ENCODE assay signal across 8 cellular contexts in genomic region chr3:194686816-194687637, GRCh38. TPM values are rescaled to one million over a fixed set of nuclear protein-coding genes. Genes with fewer than 3 reads are reported as not detected.
DNase-seq lines count a peak whose midpoint lies in the region; ATAC-seq and TF ChIP-seq lines count a peak whose summit lies in the region.

No MANE protein-coding gene starts in this region.

- H3K27ac Mint-ChIP-seq in activated T-cell treated with anti-CD3 and anti-CD28 coated beads, Interleukin-2, amount 50 U/mL, for 72 hours = peak overlapping the region; percentile 64
- H3K27ac Mint-ChIP-seq in neural progenitor cell = no peak overlapping the region

- dilution Hi-C loops in IMR-90 (cut with HindIII; ENCODE audit: low sequenced_read_pairs, unreplicated experiment) = no loop called here

- H3K9me3 Mint-ChIP-seq in activated T-cell treated with anti-CD3 and anti-CD28 coated beads, Interleukin-2, amount 50 U/mL, for 72 hours = no peaks in the 10 kb centered on the region
- H3K9me3 Mint-ChIP-seq in neural progenitor cell = peaks cover 4% of the 10 kb centered on the region

- H2AK9ac ChIP-seq in IMR-90 (replicated peaks; ENCODE audit: low read depth, low read length, poor library complexity) = peak overlapping the region; percentile 86

- H3K4ac ChIP-seq in IMR-90 (ENCODE audit: low read depth, low read length) = peak overlapping the region; percentile 62

- H3K36me3 ChIP-seq in IMR-90 (ENCODE audit: control insufficient read depth, insufficient read depth, low read length) (peaks cover 14% of the 10 kb centered on the region; the same call in 1 of the 2 replicates), neural progenitor cell (no peaks in the 10 kb centered on the region)

- H3K27me3 ChIP-seq in IMR-90 (ENCODE audit: control insufficient read depth, insufficient read depth, low read length) (no peaks in the 10 kb centered on the region), foreskin keratinocyte (peaks cover 36% of the 10 kb centered on the region), neural progenitor cell (peaks cover 39% of the 10 kb centered on the region)

- H3K79me1 ChIP-seq in IMR-90 (ENCODE audit: low read depth in 1 of 2, low read length in 2 of 2) = peaks cover 0 to 19% of the 10 kb centered on the region in 2 experiments; a peak in 2 of 4 replicates

- H3K27me3 Mint-ChIP-seq in activated T-cell treated with anti-CD3 and anti-CD28 coated beads, Interleukin-2, amount 50 U/mL, for 72 hours (ENCODE audit: low read depth) = peaks cover 46% of the 10 kb centered on the region
- H3K27me3 Mint-ChIP-seq in neural progenitor cell (ENCODE audit: insufficient read depth, low read depth) = peaks cover 24% of the 10 kb centered on the region

- CTCF ChIA-PET in IMR-90 (lab: Yijun Ruan, JAX) = interaction anchor here (0.6 to 2.5 kb wide), 9 partner anchors 15 to 583 kb away, joined by 3 to 9 read pairs (median 5); partner anchors contain the start of gene LSG1

- H3K56ac ChIP-seq in IMR-90 (ENCODE audit: extremely low read depth, insufficient read depth, low read length) = no peak overlapping the region

- H3K4me3 Mint-ChIP-seq in activated T-cell treated with anti-CD3 and anti-CD28 coated beads, Interleukin-2, amount 50 U/mL, for 72 hours = peak overlapping the region; percentile 97
- peak overlapping the region; percentile 92 for H3K4me3 Mint-ChIP-seq in neural progenitor cell

- H3K4me3 ChIP-seq in IMR-90 (ENCODE audit: insufficient read depth, low read depth, low read length) (peak overlapping the region; percentile 61), neural progenitor cell (peak overlapping the region; percentile 60)

- peak overlapping the region; percentile 81 for H3K14ac ChIP-seq in IMR-90 (replicated peaks; ENCODE audit: low read depth, low read length)

- H2BK5ac ChIP-seq in IMR-90 (ENCODE audit: low read depth, low read length, poor library complexity, severe bottlenecking) = no peak overlapping the region

- peaks cover 2% of the 10 kb centered on the region in 2 donors for H3K36me3 Mint-ChIP-seq in activated T-cell treated with anti-CD3 and anti-CD28 coated beads, Interleukin-2, amount 50 U/mL, for 72 hours (ENCODE audit: insufficient read depth in 2 of 2)
- H3K36me3 Mint-ChIP-seq in neural progenitor cell = no peaks in the 10 kb centered on the region

- TF ChIP-seq POLR2A in IMR-90 (IDR thresholded peaks at IDR 0.05; ENCODE audit: low read depth, low read length) = no peak

- H3K27ac ChIP-seq in IMR-90 (ENCODE audit: insufficient read depth, low read length) (peak overlapping the region; percentile 43), foreskin keratinocyte (no peak overlapping the region), neural progenitor cell (no peak overlapping the region)

- H2BK20ac ChIP-seq in IMR-90 (ENCODE audit: low read depth, low read length) = no peak overlapping the region

- peak overlapping the region; percentile 57; the same call in 1 of the 2 replicates for H4K91ac ChIP-seq in IMR-90 (ENCODE audit: insufficient read depth, low read depth, low read length)

- peak; percentile 62 for DNase-seq in EH (ENCODE audit: low read depth)
- DNase-seq in IMR-90 = peak; percentile 58
- peak; percentile 34 to 39 for DNase-seq in activated T-cell treated with anti-CD3 and anti-CD28 coated beads, Interleukin-2, amount 50 U/mL, for 72 hours
- peak in 1 of 2 donors; percentile 57 for DNase-seq in foreskin keratinocyte
- peak; percentile 89 for DNase-seq in neural progenitor cell (ENCODE audit: low spot score)
- no peak for DNase-seq in NCI-H2196 treated with DMSO at 0.1 percent for 48 hours (lab: John Stamatoyannopoulos, UW; ENCODE audit: unreplicated experiment)

- intact Hi-C loops in IMR-90 (cut with micrococcal nuclease) = loop anchor here (2.0 to 5.0 kb wide), 4 partner anchors 170 to 468 kb away; no protein-coding TSS in a partner anchor

- TF ChIP-seq CTCF in IMR-90 (conservative IDR thresholded peaks at IDR 0.05; ENCODE audit: low read depth, low read length) = no peak
- TF ChIP-seq CTCF in foreskin keratinocyte (conservative IDR thresholded peaks at IDR 0.05) = no peak
- TF ChIP-seq CTCF in neural progenitor cell (IDR thresholded peaks at IDR 0.05) = no peak

- H3K9ac ChIP-seq in IMR-90 (ENCODE audit: low read depth, low read length) (peak overlapping the region; percentile 59), neural progenitor cell (no peak overlapping the region)

- H3K4me1 ChIP-seq in IMR-90 (ENCODE audit: control insufficient read depth, insufficient read depth, low read length) = peaks cover 19% of the 10 kb centered on the region
- H3K4me1 ChIP-seq in foreskin keratinocyte = no peaks in the 10 kb centered on the region
- peaks cover 5% of the 10 kb centered on the region for H3K4me1 ChIP-seq in neural progenitor cell

- 3% methylated on average over 74 of the region's 86 CpGs; no CpG with 5 or more reads in 1 of the 2 experiments for WGBS in IMR-90 (ENCODE audit: extremely low coverage in 2 of 2, insufficient read length in 1 of 2), 2 experiments

- H2AFZ ChIP-seq in IMR-90 (replicated peaks; ENCODE audit: low read length, poor library complexity) = peak overlapping the region; percentile 93
- peak overlapping the region; percentile 82 for H2AFZ ChIP-seq in neural progenitor cell (replicated peaks)

- H3K4me1 Mint-ChIP-seq in activated T-cell treated with anti-CD3 and anti-CD28 coated beads, Interleukin-2, amount 50 U/mL, for 72 hours (ENCODE audit: low read depth) = peaks cover 76% of the 10 kb centered on the region
- peaks cover 52% of the 10 kb centered on the region for H3K4me1 Mint-ChIP-seq in neural progenitor cell

- H3K79me2 ChIP-seq in neural progenitor cell (ENCODE audit: low read depth) = no peaks in the 10 kb centered on the region

- no peaks in the 10 kb centered on the region for H3K9me3 ChIP-seq in IMR-90 (ENCODE audit: control insufficient read depth, insufficient read depth, low read length)
- no peaks in the 10 kb centered on the region for H3K9me3 ChIP-seq in neural progenitor cell (ENCODE audit: low read depth)

- no peak for TF ChIP-seq RAD21 in IMR-90 (IDR thresholded peaks at IDR 0.05; ENCODE audit: low read length)

- peaks cover 19% of the 10 kb centered on the region for H3F3A ChIP-seq in neural progenitor cell (ENCODE audit: low read depth)

- peak; percentile 1; the same call in 1 of the 2 replicates for ATAC-seq in IMR-90 (ENCODE audit: low read depth)
- peak; percentile 5 to 8 for ATAC-seq in activated T-cell treated with anti-CD3 and anti-CD28 coated beads, Interleukin-2, amount 50 U/mL, for 72 hours (replicated peaks in 1 of 2)
- peak; percentile 1 for ATAC-seq in foreskin keratinocyte
- ATAC-seq in GM19351 (IDR thresholded peaks at IDR 0.05; ENCODE audit: unreplicated experiment) = no peak
- ATAC-seq in GM19023 (IDR thresholded peaks at IDR 0.05; ENCODE audit: unreplicated experiment) = no peak

- POLR2A ChIA-PET in IMR-90 (lab: Charles Lee; ENCODE audit: unreplicated experiment) = interaction anchor here (0.6 kb wide), 1 partner anchor 820 kb away, joined by 4 read pairs; no protein-coding TSS in a partner anchor

- H3K4me2 ChIP-seq in IMR-90 (ENCODE audit: low read depth, low read length) = peak overlapping the region; percentile 95
- H3K4me2 ChIP-seq in neural progenitor cell = peak overlapping the region; percentile 83

- H3K18ac ChIP-seq in IMR-90 (ENCODE audit: low read depth, low read length) = no peak overlapping the region; the same call in 1 of the 2 replicates

- peak overlapping the region; percentile 73 for H3K23ac ChIP-seq in IMR-90 (ENCODE audit: low read depth, low read length)

- H2BK15ac ChIP-seq in IMR-90 (ENCODE audit: low read depth, low read length) = no peak overlapping the region

- peak overlapping the region; percentile 38; the same call in 1 of the 2 replicates for H2BK120ac ChIP-seq in IMR-90 (ENCODE audit: low read depth, low read length)

- no TSS peak for BruUV-seq in IMR-90 (replicated peaks; lab: Mats Ljungman, UMichigan)

- H4K20me1 ChIP-seq in IMR-90 (ENCODE audit: insufficient read depth, low read length) = peaks cover 33% of the 10 kb centered on the region
- H4K20me1 ChIP-seq in neural progenitor cell (ENCODE audit: low read depth) = no peaks in the 10 kb centered on the region

- 0 out of 2 replicates have a peak, but pooled peaks cover 6% of the 10 kb centered on the region for H3K9me1 ChIP-seq in IMR-90 (ENCODE audit: insufficient read depth, low read length)

- in situ Hi-C loops in IMR-90 (cut with MboI; ENCODE audit: low sequenced_read_pairs) = no loop called here

- peak overlapping the region; percentile 33; the same call in 1 of the 2 replicates for H2AK5ac ChIP-seq in IMR-90 (ENCODE audit: low read depth, low read length)

- peak overlapping the region in 1 of 2 experiments; percentile 2; a peak in 1 of 4 replicates for H4K8ac ChIP-seq in IMR-90 (ENCODE audit: low read depth in 2 of 2, low read length in 2 of 2)

- H4K5ac ChIP-seq in IMR-90 (ENCODE audit: low read depth, low read length) = no peak overlapping the region; the same call in 1 of the 2 replicates

TF ChIP-seq in IMR-90, 13 proteins besides CTCF, POLR2A, EP300 and RAD21 (continues in another document):
- TF ChIP-seq MXI1 (IDR thresholded peaks at IDR 0.05; ENCODE audit: borderline replicate concordance, low read depth, low read length) = no peak

RNA-seq across cellular contexts. Expression of gene FAM43A, which starts 1.3 kb away (rescaled TPM):
- 3.0 and 3.1 TPM in 2 replicates for total RNA-seq in IMR-90 (2012; rRNA removed)
- polyA plus RNA-seq in IMR-90 (2012; rRNA removed) = 11.2 and 11.5 TPM in 2 replicates
- polyA plus RNA-seq in IMR-90 (2012; cell fraction: cytosol; rRNA removed) = 8.8 and 20.4 TPM in 2 replicates
- polyA plus RNA-seq in IMR-90 (2012; cell fraction: nucleus; rRNA removed; ENCODE audit: low replicate concordance) = 30.0 and 63.1 TPM in 2 replicates
- 10 to 100 TPM in 1 of 2 donors, 1 to 10 TPM in 1; 5.4 to 13.4 TPM for total RNA-seq in activated T-cell treated with anti-CD3 and anti-CD28 coated beads, Interleukin-2, amount 50 U/mL, for 72 hours
- total RNA-seq in foreskin keratinocyte = 0.58 and 0.63 TPM in 2 replicates
- 0.54 and 0.69 TPM in 2 replicates for polyA plus RNA-seq in foreskin keratinocyte
- total RNA-seq in neural progenitor cell (ENCODE audit: low replicate concordance) = 0.80 and 2.6 TPM in 2 replicates

RNA-seq across cellular contexts. Expression of gene LSG1, which starts 15.0 kb away (rescaled TPM):
- total RNA-seq in IMR-90 (2012; rRNA removed) = 45.2 and 46.7 TPM in 2 replicates
- polyA plus RNA-seq in IMR-90 (2012; rRNA removed) = 25.2 and 26.8 TPM in 2 replicates
- polyA plus RNA-seq in IMR-90 (2012; cell fraction: cytosol; rRNA removed) = 4.7 and 9.8 TPM in 2 replicates
- 14.1 and 59.8 TPM in 2 replicates for polyA plus RNA-seq in IMR-90 (2012; cell fraction: nucleus; rRNA removed; ENCODE audit: low replicate concordance)
- total RNA-seq in activated T-cell treated with anti-CD3 and anti-CD28 coated beads, Interleukin-2, amount 50 U/mL, for 72 hours = 10 to 100 TPM; 38.3 to 43.4 TPM
- total RNA-seq in foreskin keratinocyte = 37.5 and 38.8 TPM in 2 replicates
- 13.7 and 16.2 TPM in 2 replicates for polyA plus RNA-seq in foreskin keratinocyte
- total RNA-seq in neural progenitor cell (ENCODE audit: low replicate concordance) = 31.0 and 41.2 TPM in 2 replicates

RNA-seq across cellular contexts. Expression of gene TMEM44, which starts 53.8 kb away (rescaled TPM):
- total RNA-seq in IMR-90 (2012; rRNA removed) (7.8 and 9.7 TPM in 2 replicates), foreskin keratinocyte (10.9 and 13.4 TPM in 2 replicates), neural progenitor cell (ENCODE audit: low replicate concordance) (10.4 and 25.7 TPM in 2 replicates)
- polyA plus RNA-seq in IMR-90 (2012; rRNA removed) (22.4 and 24.2 TPM in 2 replicates), foreskin keratinocyte (12.4 and 16.2 TPM in 2 replicates)
- 13.9 and 18.1 TPM in 2 replicates for polyA plus RNA-seq in IMR-90 (2012; cell fraction: cytosol; rRNA removed)
- 104 and 111 TPM in 2 replicates for polyA plus RNA-seq in IMR-90 (2012; cell fraction: nucleus; rRNA removed; ENCODE audit: low replicate concordance)
- 10 to 100 TPM; 11.9 to 19.6 TPM for total RNA-seq in activated T-cell treated with anti-CD3 and anti-CD28 coated beads, Interleukin-2, amount 50 U/mL, for 72 hours

Comparison
In these comparisons a context has a peak if more than half of its experiments do, and no peak if none do; other contexts are left out.
1. ATAC-seq: peak in IMR-90 (single experiment), activated T-cell treated with anti-CD3 and anti-CD28 coated beads, Interleukin-2, amount 50 U/mL, for 72 hours (2 of 2) and foreskin keratinocyte (single experiment); none in GM19351 (single experiment) and GM19023 (single experiment).